9 cellular contexts compared by ENCODE assay signal in genomic region chr12:44874981-44875416, GRCh38. TPM values are rescaled to one million over a fixed set of nuclear protein-coding genes. Genes with fewer than 3 reads are reported as not detected.
A peak's percentile ranks its signal among the peaks of the same experiment; 100 is the strongest.
DNase-seq lines count a peak whose midpoint lies in the region; FAIRE-seq and TF ChIP-seq lines count a peak whose summit lies in the region.
"Had no signal": no experiment of that assay in that cellular context is flagged by ENCODE, and none has a peak within 500 bp of the region (broad histone marks: within the 10 kb centered on the region; RNA-seq: fewer than 3 reads in every experiment).

No MANE protein-coding gene starts in this region.

- peaks cover 50% of the 10 kb centered on the region for H3K27me3 ChIP-seq in hepatocyte

- CTCF ChIA-PET in HEK293T (lab: Yijun Ruan, JAX) = interaction anchor here (0.6 to 1.4 kb wide), 5 partner anchors 55 to 257 kb away, joined by 3 to 5 read pairs (median 3); no protein-coding TSS in a partner anchor

- H3K9me3 ChIP-seq in hepatocyte (ENCODE audit: low read depth) = no peaks in the 10 kb centered on the region

- FAIRE-seq in frontal cortex (lab: Jason Lieb, UNC) = no peak
- FAIRE-seq: GM18507 had no signal

- no peak overlapping the region for H3K27ac ChIP-seq in hepatocyte

- H3K4me2 ChIP-seq in hepatocyte = peak overlapping the region; percentile 99

- TF ChIP-seq CTCF in hepatocyte (IDR thresholded peaks at IDR 0.05; ENCODE audit: poor library complexity) = no peak

- no peaks in the 10 kb centered on the region for H3K36me3 ChIP-seq in hepatocyte (replicated peaks; ENCODE audit: insufficient read depth, low read depth)

- no peaks in the 10 kb centered on the region for H3K79me2 ChIP-seq in hepatocyte

- POLR2A ChIA-PET in HEK293T (lab: Yijun Ruan, JAX) = interaction anchor here (1.8 kb wide), 1 partner anchor 11 kb away, joined by 8 read pairs; no protein-coding TSS in a partner anchor

- H4K20me1 ChIP-seq in hepatocyte (ENCODE audit: insufficient read depth, poor library complexity, severe bottlenecking) = no peaks in the 10 kb centered on the region

- 1% methylated on average over 12 of the region's 12 CpGs for WGBS in hepatocyte (ENCODE audit: low lambda C conversion rate, missing lambda C conversion rate)

- peak overlapping the region; percentile 83 for H3K4me3 ChIP-seq in hepatocyte

- H3K4me1 ChIP-seq in hepatocyte (ENCODE audit: insufficient read depth) = no peaks in the 10 kb centered on the region

- H3K9me2 ChIP-seq in hepatocyte (replicated peaks; ENCODE audit: insufficient read depth) = no peaks in the 10 kb centered on the region

- H2AFZ ChIP-seq in hepatocyte = peak overlapping the region; percentile 81

- peak; percentile 15 for DNase-seq in AG08396 (ENCODE audit: low spot score)
- peak; percentile 11 for DNase-seq in HEK293T (ENCODE audit: extremely low spot score)
- peak; percentile 11 for DNase-seq in activated T-cell treated with anti-CD3 and anti-CD28 coated beads for 4 hours
- DNase-seq in hepatocyte (ENCODE audit: low spot score) = no peak
- peak; percentile 39 for DNase-seq in stimulated activated CD4-positive, alpha-beta T cell treated with anti-CD3 and anti-CD28 coated beads, Interleukin-15, amount 100 ng/mL, for 24 hours
- DNase-seq in NCI-H1417 treated with DMSO at 0.1 percent for 48 hours (lab: John Stamatoyannopoulos, UW) = no peak
- DNase-seq in EL = no peak
- no peak for DNase-seq in frontal cortex (ENCODE audit: low spot score in 2 of 2)

TF ChIP-seq in HEK293T, 16 proteins besides CTCF, POLR2A, EP300 and RAD21:
- TF ChIP-seq FOXK2 (IDR thresholded peaks at IDR 0.05) (no peak), FOXM1 (IDR thresholded peaks at IDR 0.05; ENCODE audit: borderline replicate concordance) (no peak), TARDBP (IDR thresholded peaks at IDR 0.05) (no peak), ZNF384 (IDR thresholded peaks at IDR 0.05) (no peak), HDGF (IDR thresholded peaks at IDR 0.05; ENCODE audit: borderline replicate concordance) (no peak), SP1 (IDR thresholded peaks at IDR 0.05) (no peak), CTBP1 (IDR thresholded peaks at IDR 0.05; ENCODE audit: borderline replicate concordance) (no peak), ELF4 (IDR thresholded peaks at IDR 0.05) (no peak), ARNT (IDR thresholded peaks at IDR 0.05) (no peak), NFRKB (IDR thresholded peaks at IDR 0.05) (no peak)

RNA-seq across cellular contexts. Expression of gene NELL2, which starts 1.1 kb away (rescaled TPM):
- total RNA-seq in hepatocyte = 22.2 and 31.3 TPM in 2 replicates
- 6.5 and 7.4 TPM in 2 replicates for polyA plus RNA-seq in hepatocyte
- total RNA-seq in frontal cortex = 2,116 TPM

Comparison
In these comparisons a context has a peak if more than half of its experiments do, and no peak if none do; other contexts are left out.
1. DNase-seq: peak in AG08396 (single experiment), HEK293T (single experiment), activated T-cell treated with anti-CD3 and anti-CD28 coated beads for 4 hours (single experiment) and stimulated activated CD4-positive, alpha-beta T cell treated with anti-CD3 and anti-CD28 coated beads, Interleukin-15, amount 100 ng/mL, for 24 hours (single experiment); none in hepatocyte (single experiment), NCI-H1417 treated with DMSO at 0.1 percent for 48 hours (single experiment), EL (single experiment) and frontal cortex (0 of 2).
2. RNA of gene NELL2, which starts 1.1 kb away (total RNA-seq): 2,116 TPM in frontal cortex (single experiment); 22.2 to 31.3 TPM in hepatocyte; every median in the first group is over 10 times any median in the second.